In genomic region chr3:136861890-136862610, GRCh38 we compare ENCODE assay signal across 1 cellular context.
TF ChIP-seq lines count a peak whose summit lies in the region.

Gene NCK1, plus strand, starts transcription at chr3:136862208. Its CDS starts 65,794 bp downstream, at chr3:136928002.

TF ChIP-seq in HepG2, 621 proteins besides CTCF, POLR2A, EP300 and RAD21 (continued from another document and continues in another):
- peak; percentile 44; the same call in 1 of the 2 replicates for TF ChIP-seq HDAC2 (CRISPR knock-in tag; IDR thresholded peaks at IDR 0.05)
- TF ChIP-seq ZBTB44 (CRISPR knock-in tag; IDR thresholded peaks at IDR 0.05), result peak; percentile 79; the same call in 1 of the 2 replicates
- TF ChIP-seq ISX (CRISPR knock-in tag; conservative IDR thresholded peaks at IDR 0.05), result peak; percentile 77; the same call in 1 of the 2 replicates
- no peak for TF ChIP-seq PHB2 (IDR thresholded peaks at IDR 0.05; ENCODE audit: partially characterized antibody)
- TF ChIP-seq ZNF597 (CRISPR knock-in tag; IDR thresholded peaks at IDR 0.05), result no peak
- peak; percentile 94 for TF ChIP-seq ZGPAT (CRISPR knock-in tag; IDR thresholded peaks at IDR 0.05)
- TF ChIP-seq ZBTB7A (CRISPR knock-in tag; IDR thresholded peaks at IDR 0.05), result peak; percentile 87
- no peak for TF ChIP-seq ATM (IDR thresholded peaks at IDR 0.05; ENCODE audit: borderline replicate concordance)
- no peak for TF ChIP-seq ZFP90 (CRISPR knock-in tag; IDR thresholded peaks at IDR 0.05; ENCODE audit: borderline replicate concordance)
- peak; percentile 69; the same call in 1 of the 2 replicates for TF ChIP-seq ZNF782 (CRISPR knock-in tag; IDR thresholded peaks at IDR 0.05; ENCODE audit: borderline replicate concordance)
- no peak; the same call in 1 of the 2 replicates for TF ChIP-seq ZSCAN12 (CRISPR knock-in tag; IDR thresholded peaks at IDR 0.05)
- peak; percentile 86 for TF ChIP-seq TBX2 (CRISPR knock-in tag; IDR thresholded peaks at IDR 0.05; ENCODE audit: borderline replicate concordance)
- TF ChIP-seq AGO1 (IDR thresholded peaks at IDR 0.05; ENCODE audit: low read depth, low read length, poor library complexity, severe bottlenecking), result peak; percentile 46
- TF ChIP-seq ZNF563 (CRISPR knock-in tag; IDR thresholded peaks at IDR 0.05), result peak; percentile 74; the same call in 1 of the 2 replicates
- TF ChIP-seq ZBTB25 (CRISPR knock-in tag; IDR thresholded peaks at IDR 0.05), result peak; percentile 74
- TF ChIP-seq HNF1A (IDR thresholded peaks at IDR 0.05; ENCODE audit: low read depth), result no peak
- TF ChIP-seq HNF1A (CRISPR knock-in tag; IDR thresholded peaks at IDR 0.05; ENCODE audit: borderline replicate concordance), result peak; percentile 66
- TF ChIP-seq ZNF672 (CRISPR knock-in tag; IDR thresholded peaks at IDR 0.05), result 0 out of 2 replicates have a peak, but pooled peaks have one; percentile 83
- TF ChIP-seq ZSCAN5A (CRISPR knock-in tag; IDR thresholded peaks at IDR 0.05; ENCODE audit: borderline replicate concordance), result no peak
- no peak for TF ChIP-seq ZFP36 (IDR thresholded peaks at IDR 0.05; ENCODE audit: borderline replicate concordance, low read depth, low read length, partially characterized antibody)
- peak; percentile 45 for TF ChIP-seq TEAD3 (CRISPR knock-in tag; optimal IDR thresholded peaks at IDR 0.05; ENCODE audit: borderline replicate concordance)
- TF ChIP-seq ZNF713 (CRISPR knock-in tag; IDR thresholded peaks at IDR 0.05), result no peak
- peak; percentile 93 for TF ChIP-seq ZNF280B (CRISPR knock-in tag; IDR thresholded peaks at IDR 0.05; ENCODE audit: borderline replicate concordance)
- TF ChIP-seq STAG1 (CRISPR knock-in tag; IDR thresholded peaks at IDR 0.05), result no peak; the same call in 1 of the 2 replicates
- TF ChIP-seq ZNF251 (CRISPR knock-in tag; IDR thresholded peaks at IDR 0.05), result no peak
- TF ChIP-seq SRF (IDR thresholded peaks at IDR 0.05; ENCODE audit: low read depth, low read length), result 0 out of 2 replicates have a peak, but pooled peaks have one; percentile 5
- TF ChIP-seq ZNF557 (CRISPR knock-in tag; IDR thresholded peaks at IDR 0.05), result no peak
- peak; percentile 26; the same call in 1 of the 2 replicates for TF ChIP-seq PAX8 (CRISPR knock-in tag; IDR thresholded peaks at IDR 0.05; ENCODE audit: borderline replicate concordance)
- TF ChIP-seq ZNF33B (CRISPR knock-in tag; IDR thresholded peaks at IDR 0.05), result peak; percentile 90
- peak; percentile 93 for TF ChIP-seq ZSCAN21 (CRISPR knock-in tag; IDR thresholded peaks at IDR 0.05; ENCODE audit: borderline replicate concordance)
- no peak; the same call in 1 of the 2 replicates for TF ChIP-seq MTF2 (CRISPR knock-in tag; IDR thresholded peaks at IDR 0.05; ENCODE audit: borderline replicate concordance)
- TF ChIP-seq PRDM4 (CRISPR knock-in tag; IDR thresholded peaks at IDR 0.05; ENCODE audit: borderline replicate concordance), result no peak
- TF ChIP-seq ZNF10 (CRISPR knock-in tag; IDR thresholded peaks at IDR 0.05; ENCODE audit: borderline replicate concordance, low read depth), result no peak
- peak; percentile 98 for TF ChIP-seq ZNF687 (CRISPR knock-in tag; IDR thresholded peaks at IDR 0.05)
- TF ChIP-seq FOXK1 (CRISPR knock-in tag; IDR thresholded peaks at IDR 0.05; ENCODE audit: borderline replicate concordance, low read depth), result peak; percentile 16; the same call in 1 of the 2 replicates
- TF ChIP-seq PPARG (CRISPR knock-in tag; conservative IDR thresholded peaks at IDR 0.05), result no peak; the same call in 1 of the 2 replicates
- TF ChIP-seq HOXA7 (CRISPR knock-in tag; IDR thresholded peaks at IDR 0.05), result no peak
- TF ChIP-seq SMARCC2 (IDR thresholded peaks at IDR 0.05), result no peak
- TF ChIP-seq TAF1 (CRISPR knock-in tag; IDR thresholded peaks at IDR 0.05), result peak; percentile 92
- 0 out of 2 replicates have a peak, but pooled peaks have one; percentile 70 for TF ChIP-seq ZNF775 (CRISPR knock-in tag; IDR thresholded peaks at IDR 0.05; ENCODE audit: borderline replicate concordance)
